Comparison of ENCODE assay signal across 28 cellular contexts in the genomic region with DNA sequence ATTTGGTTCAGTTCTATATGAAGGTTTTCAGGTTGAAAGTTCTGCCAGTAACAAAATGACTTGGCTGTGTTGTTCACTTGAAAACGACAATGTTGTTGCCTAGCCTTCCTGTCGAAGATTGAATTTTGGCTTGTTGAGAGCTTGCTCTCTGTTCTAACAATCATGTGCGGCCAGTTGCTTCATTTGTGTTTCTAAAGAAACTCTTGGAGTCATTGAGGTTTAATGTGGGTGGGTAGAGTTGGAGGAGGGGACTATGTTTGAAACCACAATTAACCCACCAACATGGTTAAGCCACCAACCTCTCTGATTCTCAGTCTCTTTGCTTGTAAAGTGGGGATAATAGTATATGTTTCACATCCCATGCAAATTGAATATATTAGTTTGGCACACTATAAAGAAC.
DNase-seq lines count a peak whose midpoint lies in the region; ATAC-seq, FAIRE-seq and TF ChIP-seq lines count a peak whose summit lies in the region.
"Had no signal": no experiment of that assay in that cellular context is flagged by ENCODE, and none has a peak within 500 bp of the region (broad histone marks: within the 10 kb centered on the region; RNA-seq: fewer than 3 reads in every experiment).

No MANE protein-coding gene starts in this region.

- H3K4me1 Mint-ChIP-seq in MCF 10A (ENCODE audit: insufficient read depth, unreplicated experiment) (peaks cover 9% of the 10 kb centered on the region), chondrocyte (ENCODE audit: low read depth) (peaks cover 34% of the 10 kb centered on the region)
- H3K4me1 Mint-ChIP-seq: activated naive CD8-positive, alpha-beta T cell treated with anti-CD3 and anti-CD28 coated beads, Interleukin-2, amount 50 U/mL, for 24 hours; immature natural killer cell had no signal

- H2BK15ac ChIP-seq in mesenchymal stem cell (ENCODE audit: low read depth, poor library complexity, severe bottlenecking): no peak overlapping the region

- H3K79me1 ChIP-seq in mesenchymal stem cell (replicated peaks; ENCODE audit: low read length, poor library complexity, severe bottlenecking): peaks cover 28% of the 10 kb centered on the region

- H2AFZ ChIP-seq in mammary epithelial cell (ENCODE audit: low read depth, low read length) (no peak overlapping the region), mesenchymal stem cell (ENCODE audit: low read depth, low read length) (no peak overlapping the region)

- H3K4me2 ChIP-seq in mammary epithelial cell (ENCODE audit: insufficient read depth, low read depth, low read length) (no peak overlapping the region), mesenchymal stem cell (ENCODE audit: low read length, poor library complexity, severe bottlenecking) (no peak overlapping the region)

- H3K27me3 Mint-ChIP-seq in MCF 10A (ENCODE audit: insufficient read depth, unreplicated experiment) (no peaks in the 10 kb centered on the region), chondrocyte (ENCODE audit: low read depth) (no peaks in the 10 kb centered on the region)
- H3K27me3 Mint-ChIP-seq: activated naive CD8-positive, alpha-beta T cell treated with anti-CD3 and anti-CD28 coated beads, Interleukin-2, amount 50 U/mL, for 24 hours; IgD-negative memory B cell had no signal

- H3K9me3 Mint-ChIP-seq in MCF 10A (ENCODE audit: unreplicated experiment) (no peaks in the 10 kb centered on the region), chondrocyte (ENCODE audit: low read depth) (no peaks in the 10 kb centered on the region)

- H3K27ac ChIP-seq in mammary epithelial cell (ENCODE audit: insufficient read depth, low read depth, low read length) (no peak overlapping the region), mesenchymal stem cell (ENCODE audit: low read length, poor library complexity, severe bottlenecking) (no peak overlapping the region), kidney (ENCODE audit: low read depth in 2 of 2, low read length in 2 of 2) (no peak overlapping the region)
- H3K27ac ChIP-seq: 22Rv1, coronary artery, esophagus squamous epithelium, HL-60, neutrophil had no signal

- no peak for FAIRE-seq in kidney (lab: Jason Lieb, UNC)
- FAIRE-seq: bronchial epithelial cell, GM12878 had no signal

- H3K36me3 Mint-ChIP-seq in MCF 10A (ENCODE audit: insufficient read depth, unreplicated experiment) (no peaks in the 10 kb centered on the region), chondrocyte (ENCODE audit: low read depth) (peaks cover 4% of the 10 kb centered on the region)
- H3K36me3 Mint-ChIP-seq: IgD-negative memory B cell, immature natural killer cell had no signal

- H3K4me3 ChIP-seq in mammary epithelial cell (replicated peaks in 1 of 3; ENCODE audit: insufficient read depth in 1 of 3, low read depth in 2 of 3, low read length in 3 of 3) (no peak overlapping the region), mesenchymal stem cell (ENCODE audit: insufficient read depth in 1 of 2, low read depth in 1 of 2, low read length in 2 of 2) (no peak overlapping the region), kidney (ENCODE audit: low read length in 2 of 2) (no peak overlapping the region)
- H3K4me3 ChIP-seq: coronary artery, esophagus squamous epithelium, GM12878 had no signal

- no peak overlapping the region for H4K8ac ChIP-seq in mesenchymal stem cell (ENCODE audit: low read length)

- H3K27me3 ChIP-seq in mammary epithelial cell (ENCODE audit: insufficient read depth, low read length): no peaks in the 10 kb centered on the region
- no peaks in the 10 kb centered on the region for H3K27me3 ChIP-seq in mesenchymal stem cell (ENCODE audit: control insufficient read depth in 1 of 2, insufficient read depth in 1 of 2, low read length in 2 of 2)
- H3K27me3 ChIP-seq: esophagus squamous epithelium, neutrophil had no signal

- no peak overlapping the region for H4K91ac ChIP-seq in mesenchymal stem cell (ENCODE audit: low read length)

- no peak overlapping the region for H3K14ac ChIP-seq in mesenchymal stem cell (ENCODE audit: low read length in 2 of 2)

- no peak overlapping the region for H2BK5ac ChIP-seq in mesenchymal stem cell (ENCODE audit: low read depth, low read length, poor library complexity, severe bottlenecking)

- CTCF ChIA-PET in MCF 10A (lab: Yijun Ruan, JAX) (interaction anchor here (0.6 kb wide), 2 partner anchors 303 to 640 kb away, joined by 3 read pairs; no protein-coding TSS in a partner anchor), mammary epithelial cell (lab: Charles Lee; ENCODE audit: low non-redundant PET) (interaction anchor here (0.6 kb wide), 1 partner anchor 544 kb away, joined by 3 read pairs; no protein-coding TSS in a partner anchor)

- in situ Hi-C loops in mammary epithelial cell (cut with MboI; ENCODE audit: low sequenced_read_pairs in 2 of 2): no loop called here

- DNase-seq in MCF 10A (ENCODE audit: unreplicated experiment) (no peak), mammary epithelial cell (no peak), chondrocyte (ENCODE audit: low spot score) (no peak), mesenchymal stem cell (no peak), NCI-H2081 (lab: John Stamatoyannopoulos, UW) (no peak), kidney (no peak), NCI-H1436 (lab: John Stamatoyannopoulos, UW) (no peak)
- DNase-seq: activated CD4-positive, alpha-beta T cell treated with anti-CD3 and anti-CD28 coated beads, Interleukin-2, amount 50 U/mL, for 48 hours; activated CD4-positive, CD25-positive, alpha-beta regulatory T cell; activated effector memory CD4-positive, alpha-beta T cell treated with Interleukin-2 at 50 U/mL for 16 hours; activated naive CD8-positive, alpha-beta T cell treated with anti-CD3 and anti-CD28 coated beads, Interleukin-2, amount 50 U/mL, for 24 hours; AML-193; esophagus squamous epithelium; glutamatergic neuron; immature natural killer cell; left ventricle myocardium superior; NCI-H524; stimulated activated CD4-positive, alpha-beta T cell treated with anti-CD3 and anti-CD28 coated beads, Interleukin-4, amount 100 ng/mL, for 24 hours; stimulated activated naive CD4-positive, alpha-beta T cell treated with Interleukin-2 at 50 U/mL for 16 hours; T1000 had no signal

- ATAC-seq in HG03025 (IDR thresholded peaks at IDR 0.05; ENCODE audit: low FRiP score, unreplicated experiment): no peak
- ATAC-seq: activated naive CD8-positive, alpha-beta T cell treated with anti-CD3 and anti-CD28 coated beads, Interleukin-2, amount 50 U/mL, for 24 hours; GM12878 had no signal

- H3K9ac ChIP-seq in mammary epithelial cell (ENCODE audit: insufficient read depth, low read length) (no peak overlapping the region), mesenchymal stem cell (ENCODE audit: low read length) (peak overlapping the region; percentile 61), kidney (ENCODE audit: low read length in 2 of 2) (no peak overlapping the region)

- H3K23ac ChIP-seq in mesenchymal stem cell (ENCODE audit: low read length in 2 of 2): no peak overlapping the region

- H3K9me3 ChIP-seq in mammary epithelial cell (replicated peaks; ENCODE audit: insufficient read depth, low read length) (peaks cover 10% of the 10 kb centered on the region), mesenchymal stem cell (ENCODE audit: control insufficient read depth, low read length) (no peaks in the 10 kb centered on the region), kidney (ENCODE audit: control insufficient read depth in 1 of 2, low read length in 2 of 2) (no peaks in the 10 kb centered on the region)
- H3K9me3 ChIP-seq: esophagus squamous epithelium, neutrophil had no signal

- H3K4ac ChIP-seq in mesenchymal stem cell (ENCODE audit: low read depth in 1 of 2, low read length in 2 of 2): no peak overlapping the region

- H3K27ac Mint-ChIP-seq in MCF 10A (ENCODE audit: low read depth, unreplicated experiment): peak overlapping the region; percentile 83
- peak overlapping the region; percentile 92 for H3K27ac Mint-ChIP-seq in chondrocyte (ENCODE audit: unreplicated experiment)
- H3K27ac Mint-ChIP-seq: activated naive CD8-positive, alpha-beta T cell treated with anti-CD3 and anti-CD28 coated beads, Interleukin-2, amount 50 U/mL, for 24 hours; IgD-negative memory B cell; immature natural killer cell had no signal

- no peak overlapping the region for H2BK12ac ChIP-seq in mesenchymal stem cell (ENCODE audit: low read length in 2 of 2)

- H3K4me3 Mint-ChIP-seq in MCF 10A (ENCODE audit: unreplicated experiment): peak overlapping the region; percentile 17
- no peak overlapping the region for H3K4me3 Mint-ChIP-seq in chondrocyte (ENCODE audit: unreplicated experiment)
- H3K4me3 Mint-ChIP-seq: activated naive CD8-positive, alpha-beta T cell treated with anti-CD3 and anti-CD28 coated beads, Interleukin-2, amount 50 U/mL, for 24 hours; IgD-negative memory B cell; immature natural killer cell had no signal

- 45% methylated on average over 3 of the region's 3 CpGs for whole genome bisulfite sequencing in mammary epithelial cell (ENCODE audit: low coverage, missing lambda C conversion rate)
- WGBS in mesenchymal stem cell: 70% methylated on average over 2 of the region's 3 CpGs

- H3K36me3 ChIP-seq in mammary epithelial cell (ENCODE audit: insufficient read depth, low read length): no peaks in the 10 kb centered on the region
- no peaks in the 10 kb centered on the region for H3K36me3 ChIP-seq in mesenchymal stem cell (ENCODE audit: control insufficient read depth in 1 of 2, insufficient read depth in 2 of 2, low read depth in 1 of 2, low read length in 2 of 2)
- H3K36me3 ChIP-seq in kidney (ENCODE audit: control insufficient read depth in 1 of 2, insufficient read depth in 2 of 2, low read length in 2 of 2): no peaks in the 10 kb centered on the region
- H3K36me3 ChIP-seq: esophagus squamous epithelium, neutrophil had no signal

- intact Hi-C loops in MCF 10A (cut with micrococcal nuclease) (no loop called here), mammary epithelial cell (cut with micrococcal nuclease) (no loop called here), kidney (cut with DNase I) (no loop called here)

- no peak overlapping the region for H2AK5ac ChIP-seq in mesenchymal stem cell (ENCODE audit: low read length, severe bottlenecking)

- POLR2A ChIA-PET in MCF 10A (lab: Yijun Ruan, JAX): no interaction called here

- no peak for TF ChIP-seq CTCF in MCF 10A (IDR thresholded peaks at IDR 0.05; ENCODE audit: unreplicated experiment)
- no peak for TF ChIP-seq CTCF in mammary epithelial cell (conservative IDR thresholded peaks at IDR 0.05 in 1 of 2, IDR thresholded peaks at IDR 0.05 in 1 of 2; ENCODE audit: extremely low read depth in 1 of 2, insufficient read depth in 1 of 2, low read depth in 1 of 2, low read length in 2 of 2)
- no peak for TF ChIP-seq CTCF in chondrocyte (IDR thresholded peaks at IDR 0.05)
- TF ChIP-seq CTCF in kidney (IDR thresholded peaks at IDR 0.05; ENCODE audit: borderline replicate concordance, extremely low read depth, insufficient read depth): no peak

- BruUV-seq in MCF 10A (replicated peaks; lab: Mats Ljungman, UMichigan) (no TSS peak), mammary epithelial cell (replicated peaks; lab: Mats Ljungman, UMichigan) (no TSS peak)

- H3K4me1 ChIP-seq in mammary epithelial cell (ENCODE audit: insufficient read depth, low read length) (no peaks in the 10 kb centered on the region), mesenchymal stem cell (ENCODE audit: control insufficient read depth, insufficient read depth, low read depth, low read length) (no peaks in the 10 kb centered on the region), kidney (ENCODE audit: control insufficient read depth in 1 of 2, insufficient read depth in 1 of 2, low read depth in 1 of 2, low read length in 2 of 2) (no peaks in the 10 kb centered on the region)

- dilution Hi-C loops in mammary epithelial cell (cut with HindIII; ENCODE audit: low sequenced_read_pairs): no loop called here

- H2BK120ac ChIP-seq in mesenchymal stem cell (ENCODE audit: low read depth, low read length): no peak overlapping the region

- no peak overlapping the region for H3K18ac ChIP-seq in mesenchymal stem cell (ENCODE audit: low read depth in 1 of 2, low read length in 2 of 2)

- H4K20me1 ChIP-seq in mammary epithelial cell (ENCODE audit: insufficient read depth, low read length): no peaks in the 10 kb centered on the region

- H3K79me2 ChIP-seq in mammary epithelial cell (ENCODE audit: insufficient read depth, low read length): no peaks in the 10 kb centered on the region
